14 cellular contexts compared by ENCODE assay signal in the genomic region with DNA sequence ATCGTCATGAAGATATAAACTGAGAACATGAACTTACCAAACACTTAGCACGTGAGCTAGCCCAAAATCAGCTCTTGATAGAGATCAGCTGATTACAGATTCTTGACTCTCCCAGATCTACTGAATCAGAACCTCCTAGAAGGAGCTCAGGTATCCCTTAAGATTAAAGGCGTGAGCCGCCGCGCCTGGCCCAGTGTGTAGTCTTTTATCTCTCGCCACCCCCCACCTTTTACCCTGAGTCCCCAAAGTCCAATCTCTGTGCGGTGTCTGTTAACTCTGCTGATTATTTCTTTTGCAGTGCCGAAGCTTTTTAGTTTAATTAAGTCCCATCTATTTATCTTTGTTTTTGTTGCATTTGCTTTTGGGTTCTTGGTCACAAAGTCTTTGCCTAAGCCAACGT. TPM values are rescaled to one million over a fixed set of nuclear protein-coding genes. Genes with fewer than 3 reads are reported as not detected.
DNase-seq lines count a peak whose midpoint lies in the region; ATAC-seq and TF ChIP-seq lines count a peak whose summit lies in the region.
"Had no signal": no experiment of that assay in that cellular context is flagged by ENCODE, and none has a peak within 500 bp of the region (broad histone marks: within the 10 kb centered on the region; RNA-seq: fewer than 3 reads in every experiment).

No MANE protein-coding gene starts in this region.

- H3K27ac ChIP-seq in left ventricle myocardium inferior (replicated peaks) (no peak overlapping the region), right atrium auricular region (no peak overlapping the region)

- intact Hi-C loops in left ventricle myocardium inferior (cut with micrococcal nuclease) (no loop called here), activated B cell treated with CpG ODN at 0.5 μM for 24 hours (cut with micrococcal nuclease) (loop anchor here (2.0 kb wide), 2 partner anchors 24 to 72 kb away; no protein-coding TSS in a partner anchor)

- POLR2A ChIA-PET in activated B cell treated with CpG ODN at 0.5 μM for 24 hours (lab: Charles Lee): interaction anchor here (0.7 to 1.1 kb wide), 3 partner anchors 20 to 64 kb away, joined by 3 to 10 read pairs (median 4); no protein-coding TSS in a partner anchor

- H3K27ac Mint-ChIP-seq in activated B cell treated with CpG ODN at 0.5 μM for 24 hours (no peak overlapping the region), memory B cell (no peak overlapping the region), type B pancreatic cell (peak overlapping the region; percentile 46)

- TF ChIP-seq CTCF in left ventricle myocardium inferior (IDR thresholded peaks at IDR 0.05; ENCODE audit: borderline replicate concordance) (no peak), right atrium auricular region (IDR thresholded peaks at IDR 0.05) (no peak), activated B cell treated with CpG ODN at 0.5 μM for 24 hours (IDR thresholded peaks at IDR 0.05) (no peak), type B pancreatic cell (conservative IDR thresholded peaks at IDR 0.05) (no peak)

- ATAC-seq in activated B cell treated with CpG ODN at 0.5 μM for 24 hours (ENCODE audit: low read depth) (no peak), memory B cell (ENCODE audit: low read depth) (no peak), HG03108 (IDR thresholded peaks at IDR 0.05; ENCODE audit: unreplicated experiment) (no peak), GM18907 (IDR thresholded peaks at IDR 0.05; ENCODE audit: unreplicated experiment) (no peak)

- H3K27me3 Mint-ChIP-seq in activated B cell treated with CpG ODN at 0.5 μM for 24 hours: no peaks in the 10 kb centered on the region
- H3K27me3 Mint-ChIP-seq in memory B cell: no peaks in the 10 kb centered on the region
- no peaks in the 10 kb centered on the region for H3K27me3 Mint-ChIP-seq in type B pancreatic cell

- H3K36me3 Mint-ChIP-seq in activated B cell treated with CpG ODN at 0.5 μM for 24 hours (ENCODE audit: low read depth) (peaks cover 18% of the 10 kb centered on the region), memory B cell (peaks cover 12% of the 10 kb centered on the region), type B pancreatic cell (peaks cover 17% of the 10 kb centered on the region)

- CTCF ChIA-PET in activated B cell treated with CpG ODN at 0.5 μM for 24 hours (lab: Charles Lee): no interaction called here

- peak overlapping the region; percentile 48 for H3K4me3 Mint-ChIP-seq in activated B cell treated with CpG ODN at 0.5 μM for 24 hours
- peak overlapping the region; percentile 91 for H3K4me3 Mint-ChIP-seq in memory B cell
- peak overlapping the region; percentile 91 for H3K4me3 Mint-ChIP-seq in type B pancreatic cell

- H3K27me3 ChIP-seq in left ventricle myocardium inferior (ENCODE audit: low read depth) (no peaks in the 10 kb centered on the region), right atrium auricular region (no peaks in the 10 kb centered on the region)
- H3K27me3 ChIP-seq: heart left ventricle, MG63, sigmoid colon had no signal

- H3K9me3 ChIP-seq in left ventricle myocardium inferior (replicated peaks) (no peaks in the 10 kb centered on the region), right atrium auricular region (no peaks in the 10 kb centered on the region)
- H3K9me3 ChIP-seq: heart left ventricle, sigmoid colon had no signal

- no peak for DNase-seq in left ventricle myocardium inferior
- DNase-seq in right atrium auricular region (ENCODE audit: low spot score): no peak
- no peak for DNase-seq in activated B cell treated with CpG ODN at 0.5 μM for 24 hours
- DNase-seq in memory B cell (ENCODE audit: low spot score in 2 of 2): no peak
- DNase-seq in type B pancreatic cell (ENCODE audit: extremely low spot score, unreplicated experiment): no peak
- no peak for DNase-seq in GM19238 (ENCODE audit: insufficient read length, low spot score)
- DNase-seq: activated CD4-positive, CD25-positive, alpha-beta regulatory T cell treated with anti-CD3 and anti-CD28 coated beads, Interleukin-2, amount 50 U/mL, for 72 hours; effector memory CD4-positive, alpha-beta T cell; NCI-H446 treated with DMSO at 0.1 percent for 48 hours; sigmoid colon had no signal

- H3K9me3 Mint-ChIP-seq in activated B cell treated with CpG ODN at 0.5 μM for 24 hours (no peaks in the 10 kb centered on the region), memory B cell (no peaks in the 10 kb centered on the region), type B pancreatic cell (no peaks in the 10 kb centered on the region)

- H3K36me3 ChIP-seq in left ventricle myocardium inferior: no peaks in the 10 kb centered on the region
- H3K36me3 ChIP-seq in right atrium auricular region: no peaks in the 10 kb centered on the region
- H3K36me3 ChIP-seq: sigmoid colon had no signal

- H3K4me1 Mint-ChIP-seq in activated B cell treated with CpG ODN at 0.5 μM for 24 hours: peaks cover 43% of the 10 kb centered on the region
- H3K4me1 Mint-ChIP-seq in memory B cell: peaks cover 24% of the 10 kb centered on the region
- H3K4me1 Mint-ChIP-seq in type B pancreatic cell (ENCODE audit: unreplicated experiment): peaks cover 8% of the 10 kb centered on the region

- H3K4me1 ChIP-seq in left ventricle myocardium inferior (peaks cover 40% of the 10 kb centered on the region), right atrium auricular region (peaks cover 0 to 37% of the 10 kb centered on the region in 2 donors)

- peak overlapping the region; percentile 66 for H3K4me3 ChIP-seq in left ventricle myocardium inferior
- H3K4me3 ChIP-seq in right atrium auricular region: no peak overlapping the region

RNA-seq across cellular contexts. Expression of a gene that starts 1.1 kb away (rescaled TPM):
- total RNA-seq in left ventricle myocardium inferior (43.0 TPM), right atrium auricular region (10 to 100 TPM; 26.3 to 38.8 TPM), activated B cell treated with CpG ODN at 0.5 μM for 24 hours (52.3 and 54.6 TPM in 2 replicates), type B pancreatic cell (ENCODE audit: low replicate concordance) (37.9 and 46.2 TPM in 2 replicates)
